1 cellular context compared by ENCODE assay signal in the genomic region with DNA sequence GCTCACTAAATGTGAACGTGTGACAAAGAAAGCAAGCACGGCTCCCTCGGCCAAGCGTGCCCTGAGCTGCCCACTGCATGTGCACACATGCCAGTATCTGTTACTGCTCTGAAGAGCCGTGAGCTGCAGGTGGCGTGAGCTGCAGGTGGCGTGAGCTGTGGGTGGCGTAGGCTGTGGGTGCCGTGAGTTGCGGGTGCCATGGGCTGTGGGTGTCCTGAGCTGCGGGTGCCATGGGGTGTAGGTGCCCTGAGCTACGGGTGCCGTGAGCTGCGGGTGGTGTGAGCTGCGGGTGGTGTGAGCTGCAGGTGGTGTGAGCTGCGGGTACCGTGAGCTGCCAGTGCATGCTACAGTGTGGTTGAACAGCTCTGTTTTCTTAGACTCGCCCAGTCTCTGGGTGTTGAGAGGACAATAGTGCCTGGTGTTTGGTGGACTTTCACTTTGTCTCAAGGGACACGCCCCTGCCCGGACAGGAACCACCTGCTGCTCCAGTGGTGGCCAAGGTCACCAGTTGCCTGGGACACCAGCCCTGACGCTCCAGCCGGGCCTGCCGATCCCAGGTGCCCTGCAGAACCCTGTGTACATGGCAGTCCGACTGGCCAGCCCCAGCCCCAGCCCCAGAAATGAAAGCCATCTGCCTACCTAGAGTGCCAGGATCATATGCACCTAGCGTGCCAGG.
A peak's percentile ranks its signal among the peaks of the same experiment; 100 is the strongest.
TF ChIP-seq lines count a peak whose summit lies in the region.

No MANE protein-coding gene starts in this region.

TF ChIP-seq in HepG2, 621 proteins besides CTCF, POLR2A, EP300 and RAD21 (continued from another document and continues in another):
- TF ChIP-seq, protein P1, sequence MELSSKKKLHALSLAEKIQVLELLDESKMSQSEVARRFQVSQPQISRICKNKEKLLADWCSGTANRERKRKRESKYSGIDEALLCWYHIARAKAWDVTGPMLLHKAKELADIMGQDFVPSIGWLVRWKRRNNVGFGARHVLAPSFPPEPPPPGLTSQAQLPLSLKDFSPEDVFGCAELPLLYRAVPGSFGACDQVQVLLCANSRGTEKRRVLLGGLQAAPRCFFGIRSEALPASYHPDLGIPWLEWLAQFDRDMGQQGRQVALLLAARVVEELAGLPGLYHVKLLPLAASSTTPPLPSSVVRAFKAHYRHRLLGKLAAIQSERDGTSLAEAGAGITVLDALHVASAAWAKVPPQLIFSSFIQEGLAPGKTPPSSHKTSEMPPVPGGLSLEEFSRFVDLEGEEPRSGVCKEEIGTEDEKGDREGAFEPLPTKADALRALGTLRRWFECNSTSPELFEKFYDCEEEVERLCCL (CRISPR knock-in tag; IDR thresholded peaks at IDR 0.05; ENCODE audit: borderline replicate concordance), result no peak
- TF ChIP-seq MAF1 (CRISPR knock-in tag; IDR thresholded peaks at IDR 0.05; ENCODE audit: borderline replicate concordance) (no peak), NFKB2 (CRISPR knock-in tag; IDR thresholded peaks at IDR 0.05; ENCODE audit: borderline replicate concordance) (peak; percentile 52; the same call in 1 of the 2 replicates), WIZ (CRISPR knock-in tag; IDR thresholded peaks at IDR 0.05) (no peak), ZNF780A (CRISPR knock-in tag; IDR thresholded peaks at IDR 0.05) (no peak), TAF15 (IDR thresholded peaks at IDR 0.05; ENCODE audit: low read depth, low read length, poor library complexity, severe bottlenecking) (no peak), ZNF75D (CRISPR knock-in tag; IDR thresholded peaks at IDR 0.05; ENCODE audit: borderline replicate concordance) (no peak), MXI1 (IDR thresholded peaks at IDR 0.05; ENCODE audit: borderline replicate concordance, low read depth, low read length) (peak; percentile 84; the same call in 1 of the 3 replicates), AGO2 (optimal IDR thresholded peaks at IDR 0.05; ENCODE audit: low read depth, low read length) (no peak), ZBTB21 (CRISPR knock-in tag; IDR thresholded peaks at IDR 0.05) (no peak), ZNF367 (CRISPR knock-in tag; IDR thresholded peaks at IDR 0.05; ENCODE audit: borderline replicate concordance) (no peak), ZNF672 (CRISPR knock-in tag; IDR thresholded peaks at IDR 0.05) (no peak), ZC3H4 (CRISPR knock-in tag; IDR thresholded peaks at IDR 0.05; ENCODE audit: borderline replicate concordance) (no peak), ZNF782 (CRISPR knock-in tag; IDR thresholded peaks at IDR 0.05; ENCODE audit: borderline replicate concordance) (no peak), CHD2 (IDR thresholded peaks at IDR 0.05; ENCODE audit: low read depth, low read length) (no peak), ZNF432 (CRISPR knock-in tag; IDR thresholded peaks at IDR 0.05; ENCODE audit: borderline replicate concordance) (no peak), PHF21A (CRISPR knock-in tag; IDR thresholded peaks at IDR 0.05) (peak; percentile 59), HOXA3 (CRISPR knock-in tag; IDR thresholded peaks at IDR 0.05) (peak; percentile 53), POGZ (CRISPR knock-in tag; IDR thresholded peaks at IDR 0.05) (no peak; the same call in 1 of the 2 replicates), YEATS4 (CRISPR knock-in tag; IDR thresholded peaks at IDR 0.05; ENCODE audit: borderline replicate concordance) (no peak), TBP (CRISPR knock-in tag; IDR thresholded peaks at IDR 0.05) (no peak), JUN (CRISPR knock-in tag; IDR thresholded peaks at IDR 0.05) (peak; percentile 17; the same call in 1 of the 2 replicates), CAMTA2 (CRISPR knock-in tag; IDR thresholded peaks at IDR 0.05; ENCODE audit: borderline replicate concordance) (peak; percentile 59; the same call in 1 of the 2 replicates), EED (CRISPR knock-in tag; IDR thresholded peaks at IDR 0.05) (no peak), RBM39 (IDR thresholded peaks at IDR 0.05; ENCODE audit: low read depth, low read length, poor library complexity, severe bottlenecking) (no peak), ZBTB38 (CRISPR knock-in tag; IDR thresholded peaks at IDR 0.05) (no peak; the same call in 1 of the 2 replicates), ZNF232 (CRISPR knock-in tag; IDR thresholded peaks at IDR 0.05; ENCODE audit: borderline replicate concordance) (no peak), ZKSCAN1 (IDR thresholded peaks at IDR 0.05; ENCODE audit: low read length) (no peak), ATF7 (IDR thresholded peaks at IDR 0.05) (no peak), ATF7 (CRISPR knock-in tag; IDR thresholded peaks at IDR 0.05) (no peak), ZMAT3 (CRISPR knock-in tag; conservative IDR thresholded peaks at IDR 0.05) (no peak), ADNP (CRISPR knock-in tag; IDR thresholded peaks at IDR 0.05) (no peak), ZNF235 (CRISPR knock-in tag; IDR thresholded peaks at IDR 0.05; ENCODE audit: borderline replicate concordance) (no peak; the same call in 1 of the 2 replicates), MIER3 (CRISPR knock-in tag; IDR thresholded peaks at IDR 0.05; ENCODE audit: borderline replicate concordance) (0 out of 2 replicates have a peak, but pooled peaks have one; percentile 38), NFE2 (CRISPR knock-in tag; IDR thresholded peaks at IDR 0.05) (no peak), HMGA1 (CRISPR knock-in tag; conservative IDR thresholded peaks at IDR 0.05) (no peak), ZNF253 (CRISPR knock-in tag; IDR thresholded peaks at IDR 0.05; ENCODE audit: borderline replicate concordance) (no peak), AKAP8 (CRISPR knock-in tag; IDR thresholded peaks at IDR 0.05) (no peak), ETV5 (CRISPR knock-in tag; IDR thresholded peaks at IDR 0.05; ENCODE audit: borderline replicate concordance) (peak; percentile 35; the same call in 1 of the 2 replicates), ZNF296 (CRISPR knock-in tag; conservative IDR thresholded peaks at IDR 0.05) (no peak; the same call in 1 of the 2 replicates), PHF20 (CRISPR knock-in tag; IDR thresholded peaks at IDR 0.05) (peak; percentile 18; the same call in 1 of the 2 replicates), BCL6 (CRISPR knock-in tag; IDR thresholded peaks at IDR 0.05) (no peak)
- TF ChIP-seq, protein P2, sequence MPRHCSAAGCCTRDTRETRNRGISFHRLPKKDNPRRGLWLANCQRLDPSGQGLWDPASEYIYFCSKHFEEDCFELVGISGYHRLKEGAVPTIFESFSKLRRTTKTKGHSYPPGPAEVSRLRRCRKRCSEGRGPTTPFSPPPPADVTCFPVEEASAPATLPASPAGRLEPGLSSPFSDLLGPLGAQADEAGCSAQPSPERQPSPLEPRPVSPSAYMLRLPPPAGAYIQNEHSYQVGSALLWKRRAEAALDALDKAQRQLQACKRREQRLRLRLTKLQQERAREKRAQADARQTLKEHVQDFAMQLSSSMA (CRISPR knock-in tag; IDR thresholded peaks at IDR 0.05), result no peak
- TF ChIP-seq, protein P3, sequence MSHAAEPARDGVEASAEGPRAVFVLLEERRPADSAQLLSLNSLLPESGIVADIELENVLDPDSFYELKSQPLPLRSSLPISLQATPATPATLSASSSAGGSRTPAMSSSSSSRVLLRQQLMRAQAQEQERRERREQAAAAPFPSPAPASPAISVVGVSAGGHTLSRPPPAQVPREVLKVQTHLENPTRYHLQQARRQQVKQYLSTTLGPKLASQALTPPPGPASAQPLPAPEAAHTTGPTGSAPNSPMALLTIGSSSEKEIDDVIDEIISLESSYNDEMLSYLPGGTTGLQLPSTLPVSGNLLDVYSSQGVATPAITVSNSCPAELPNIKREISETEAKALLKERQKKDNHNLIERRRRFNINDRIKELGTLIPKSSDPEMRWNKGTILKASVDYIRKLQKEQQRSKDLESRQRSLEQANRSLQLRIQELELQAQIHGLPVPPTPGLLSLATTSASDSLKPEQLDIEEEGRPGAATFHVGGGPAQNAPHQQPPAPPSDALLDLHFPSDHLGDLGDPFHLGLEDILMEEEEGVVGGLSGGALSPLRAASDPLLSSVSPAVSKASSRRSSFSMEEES (CRISPR knock-in tag; IDR thresholded peaks at IDR 0.05), result 0 out of 2 replicates have a peak, but pooled peaks have one; percentile 16
- TF ChIP-seq, protein P4, sequence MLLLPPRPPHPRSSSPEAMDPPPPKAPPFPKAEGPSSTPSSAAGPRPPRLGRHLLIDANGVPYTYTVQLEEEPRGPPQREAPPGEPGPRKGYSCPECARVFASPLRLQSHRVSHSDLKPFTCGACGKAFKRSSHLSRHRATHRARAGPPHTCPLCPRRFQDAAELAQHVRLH (CRISPR knock-in tag; IDR thresholded peaks at IDR 0.05; ENCODE audit: borderline replicate concordance, low read depth), result no peak
- TF ChIP-seq, protein P5, sequence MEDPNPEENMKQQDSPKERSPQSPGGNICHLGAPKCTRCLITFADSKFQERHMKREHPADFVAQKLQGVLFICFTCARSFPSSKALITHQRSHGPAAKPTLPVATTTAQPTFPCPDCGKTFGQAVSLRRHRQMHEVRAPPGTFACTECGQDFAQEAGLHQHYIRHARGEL (CRISPR knock-in tag; IDR thresholded peaks at IDR 0.05), result no peak
- TF ChIP-seq, protein P6, sequence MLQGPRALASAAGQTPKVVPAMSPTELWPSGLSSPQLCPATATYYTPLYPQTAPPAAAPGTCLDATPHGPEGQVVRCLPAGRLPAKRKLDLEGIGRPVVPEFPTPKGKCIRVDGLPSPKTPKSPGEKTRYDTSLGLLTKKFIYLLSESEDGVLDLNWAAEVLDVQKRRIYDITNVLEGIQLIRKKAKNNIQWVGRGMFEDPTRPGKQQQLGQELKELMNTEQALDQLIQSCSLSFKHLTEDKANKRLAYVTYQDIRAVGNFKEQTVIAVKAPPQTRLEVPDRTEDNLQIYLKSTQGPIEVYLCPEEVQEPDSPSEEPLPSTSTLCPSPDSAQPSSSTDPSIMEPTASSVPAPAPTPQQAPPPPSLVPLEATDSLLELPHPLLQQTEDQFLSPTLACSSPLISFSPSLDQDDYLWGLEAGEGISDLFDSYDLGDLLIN (CRISPR knock-in tag; IDR thresholded peaks at IDR 0.05; ENCODE audit: borderline replicate concordance), result no peak
- TF ChIP-seq, protein P7, sequence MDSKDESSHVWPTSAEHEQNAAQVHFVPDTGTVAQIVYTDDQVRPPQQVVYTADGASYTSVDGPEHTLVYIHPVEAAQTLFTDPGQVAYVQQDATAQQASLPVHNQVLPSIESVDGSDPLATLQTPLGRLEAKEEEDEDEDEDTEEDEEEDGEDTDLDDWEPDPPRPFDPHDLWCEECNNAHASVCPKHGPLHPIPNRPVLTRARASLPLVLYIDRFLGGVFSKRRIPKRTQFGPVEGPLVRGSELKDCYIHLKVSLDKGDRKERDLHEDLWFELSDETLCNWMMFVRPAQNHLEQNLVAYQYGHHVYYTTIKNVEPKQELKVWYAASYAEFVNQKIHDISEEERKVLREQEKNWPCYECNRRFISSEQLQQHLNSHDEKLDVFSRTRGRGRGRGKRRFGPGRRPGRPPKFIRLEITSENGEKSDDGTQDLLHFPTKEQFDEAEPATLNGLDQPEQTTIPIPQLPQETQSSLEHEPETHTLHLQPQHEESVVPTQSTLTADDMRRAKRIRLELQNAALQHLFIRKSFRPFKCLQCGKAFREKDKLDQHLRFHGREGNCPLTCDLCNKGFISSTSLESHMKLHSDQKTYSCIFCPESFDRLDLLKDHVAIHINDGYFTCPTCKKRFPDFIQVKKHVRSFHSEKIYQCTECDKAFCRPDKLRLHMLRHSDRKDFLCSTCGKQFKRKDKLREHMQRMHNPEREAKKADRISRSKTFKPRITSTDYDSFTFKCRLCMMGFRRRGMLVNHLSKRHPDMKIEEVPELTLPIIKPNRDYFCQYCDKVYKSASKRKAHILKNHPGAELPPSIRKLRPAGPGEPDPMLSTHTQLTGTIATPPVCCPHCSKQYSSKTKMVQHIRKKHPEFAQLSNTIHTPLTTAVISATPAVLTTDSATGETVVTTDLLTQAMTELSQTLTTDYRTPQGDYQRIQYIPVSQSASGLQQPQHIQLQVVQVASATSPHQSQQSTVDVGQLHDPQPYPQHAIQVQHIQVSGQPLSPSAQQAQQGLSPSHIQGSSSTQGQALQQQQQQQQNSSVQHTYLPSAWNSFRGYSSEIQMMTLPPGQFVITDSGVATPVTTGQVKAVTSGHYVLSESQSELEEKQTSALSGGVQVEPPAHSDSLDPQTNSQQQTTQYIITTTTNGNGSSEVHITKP (CRISPR knock-in tag; IDR thresholded peaks at IDR 0.05; ENCODE audit: low read depth), result no peak
- TF ChIP-seq, protein P8, sequence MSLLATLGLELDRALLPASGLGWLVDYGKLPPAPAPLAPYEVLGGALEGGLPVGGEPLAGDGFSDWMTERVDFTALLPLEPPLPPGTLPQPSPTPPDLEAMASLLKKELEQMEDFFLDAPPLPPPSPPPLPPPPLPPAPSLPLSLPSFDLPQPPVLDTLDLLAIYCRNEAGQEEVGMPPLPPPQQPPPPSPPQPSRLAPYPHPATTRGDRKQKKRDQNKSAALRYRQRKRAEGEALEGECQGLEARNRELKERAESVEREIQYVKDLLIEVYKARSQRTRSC (CRISPR knock-in tag; IDR thresholded peaks at IDR 0.05; ENCODE audit: low read depth), result no peak
- TF ChIP-seq, protein P9, sequence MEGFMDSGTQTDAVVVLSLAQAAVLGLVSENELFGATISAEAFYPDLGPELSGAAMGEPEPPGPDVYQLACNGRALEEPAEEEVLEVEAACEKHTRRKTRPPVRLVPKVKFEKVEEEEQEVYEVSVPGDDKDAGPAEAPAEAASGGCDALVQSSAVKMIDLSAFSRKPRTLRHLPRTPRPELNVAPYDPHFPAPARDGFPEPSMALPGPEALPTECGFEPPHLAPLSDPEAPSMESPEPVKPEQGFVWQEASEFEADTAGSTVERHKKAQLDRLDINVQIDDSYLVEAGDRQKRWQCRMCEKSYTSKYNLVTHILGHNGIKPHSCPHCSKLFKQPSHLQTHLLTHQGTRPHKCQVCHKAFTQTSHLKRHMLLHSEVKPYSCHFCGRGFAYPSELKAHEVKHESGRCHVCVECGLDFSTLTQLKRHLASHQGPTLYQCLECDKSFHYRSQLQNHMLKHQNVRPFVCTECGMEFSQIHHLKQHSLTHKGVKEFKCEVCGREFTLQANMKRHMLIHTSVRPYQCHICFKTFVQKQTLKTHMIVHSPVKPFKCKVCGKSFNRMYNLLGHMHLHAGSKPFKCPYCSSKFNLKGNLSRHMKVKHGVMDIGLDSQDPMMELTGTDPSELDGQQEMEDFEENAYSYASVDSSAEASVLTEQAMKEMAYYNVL (CRISPR knock-in tag; IDR thresholded peaks at IDR 0.05; ENCODE audit: borderline replicate concordance), result no peak
- TF ChIP-seq, protein P10, sequence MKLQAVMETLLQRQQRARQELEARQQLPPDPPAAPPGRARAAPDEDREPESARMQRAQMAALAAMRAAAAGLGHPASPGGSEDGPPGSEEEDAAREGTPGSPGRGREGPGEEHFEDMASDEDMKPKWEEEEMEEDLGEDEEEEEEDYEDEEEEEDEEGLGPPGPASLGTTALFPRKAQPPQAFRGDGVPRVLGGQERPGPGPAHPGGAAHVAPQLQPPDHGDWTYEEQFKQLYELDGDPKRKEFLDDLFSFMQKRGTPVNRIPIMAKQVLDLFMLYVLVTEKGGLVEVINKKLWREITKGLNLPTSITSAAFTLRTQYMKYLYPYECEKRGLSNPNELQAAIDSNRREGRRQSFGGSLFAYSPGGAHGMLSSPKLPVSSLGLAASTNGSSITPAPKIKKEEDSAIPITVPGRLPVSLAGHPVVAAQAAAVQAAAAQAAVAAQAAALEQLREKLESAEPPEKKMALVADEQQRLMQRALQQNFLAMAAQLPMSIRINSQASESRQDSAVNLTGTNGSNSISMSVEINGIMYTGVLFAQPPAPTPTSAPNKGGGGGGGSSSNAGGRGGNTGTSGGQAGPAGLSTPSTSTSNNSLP (IDR thresholded peaks at IDR 0.05; ENCODE audit: low read depth, low read length), result no peak
- TF ChIP-seq, protein P11, sequence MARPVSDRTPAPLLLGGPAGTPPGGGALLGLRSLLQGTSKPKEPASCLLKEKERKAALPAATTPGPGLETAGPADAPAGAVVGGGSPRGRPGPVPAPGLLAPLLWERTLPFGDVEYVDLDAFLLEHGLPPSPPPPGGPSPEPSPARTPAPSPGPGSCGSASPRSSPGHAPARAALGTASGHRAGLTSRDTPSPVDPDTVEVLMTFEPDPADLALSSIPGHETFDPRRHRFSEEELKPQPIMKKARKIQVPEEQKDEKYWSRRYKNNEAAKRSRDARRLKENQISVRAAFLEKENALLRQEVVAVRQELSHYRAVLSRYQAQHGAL (CRISPR knock-in tag; IDR thresholded peaks at IDR 0.05; ENCODE audit: not compliant biosample characterization), result no peak
